In the genomic region with DNA sequence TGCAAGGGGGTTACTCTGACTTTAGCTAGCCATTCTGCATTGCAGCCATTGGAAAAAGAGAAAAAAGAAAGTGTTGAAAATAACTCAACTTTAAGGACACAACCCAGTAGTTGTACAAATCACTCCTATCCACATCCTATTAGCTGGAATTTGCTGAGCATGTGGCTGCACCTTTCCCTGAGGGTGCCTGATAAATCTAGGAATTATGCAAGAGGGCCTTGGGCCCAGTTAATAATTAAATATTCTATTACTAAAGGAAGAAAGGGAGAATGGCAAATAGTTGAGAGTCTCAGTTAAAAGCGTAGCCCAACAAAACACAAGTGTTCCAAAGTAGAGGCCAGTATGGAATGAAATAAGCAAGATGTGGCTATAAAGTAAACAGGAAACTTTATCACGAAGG, we compare ENCODE assay signal across 19 cellular contexts.
"Had no signal": no experiment of that assay in that cellular context is flagged by ENCODE, and none has a peak within 500 bp of the region (broad histone marks: within the 10 kb centered on the region; RNA-seq: fewer than 3 reads in every experiment).

No MANE protein-coding gene starts in this region.

- H3K4me1 ChIP-seq: gastrocnemius medialis, left ventricle myocardium inferior, pancreas, prostate gland, suprapubic skin, tibial nerve had no signal

- ATAC-seq: activated CD4-positive, alpha-beta T cell treated with anti-CD3 and anti-CD28 coated beads for 36 hours; activated CD8-positive, alpha-beta memory T cell treated with anti-CD3 and anti-CD28 coated beads, Interleukin-2, amount 10 ng/mL, durations not matched to agents 7 days and 5 days; activated CD8-positive, alpha-beta T cell treated with anti-CD3 and anti-CD28 coated beads, Interleukin-2, amount 10 ng/mL, durations not matched to agents 7 days and 5 days; activated naive CD4-positive, alpha-beta T cell treated with anti-CD3 and anti-CD28 coated beads, Interleukin-2, amount 50 U/mL, for 72 hours; gastrocnemius medialis had no signal

- DNase-seq: activated CD4-positive, alpha-beta T cell treated with anti-CD3 and anti-CD28 coated beads for 36 hours; activated CD4-positive, CD25-positive, alpha-beta regulatory T cell; activated CD8-positive, alpha-beta memory T cell treated with anti-CD3 and anti-CD28 coated beads, Interleukin-2, amount 10 ng/mL, durations not matched to agents 7 days and 5 days; activated CD8-positive, alpha-beta T cell treated with anti-CD3 and anti-CD28 coated beads, Interleukin-2, amount 10 ng/mL, durations not matched to agents 7 days and 5 days; activated T-cell treated with anti-CD3 and anti-CD28 coated beads, Interleukin-2, amount 50 U/mL, for 48 hours; dermis blood vessel endothelial cell; effector CD4-positive, alpha-beta T cell; gastrocnemius medialis; glutamatergic neuron; left ventricle myocardium inferior; nephron progenitor cell; pancreas; stimulated activated naive CD4-positive, alpha-beta T cell; T-helper 1 cell had no signal

- H3K27me3 ChIP-seq: gastrocnemius medialis, pancreas, suprapubic skin, tibial nerve had no signal

- H3K4me3 ChIP-seq: gastrocnemius medialis, left ventricle myocardium inferior, pancreas, prostate gland, suprapubic skin, tibial nerve had no signal

- H3K9me3 ChIP-seq: gastrocnemius medialis, pancreas, prostate gland had no signal

- H3K27ac ChIP-seq: epithelial cell of prostate, gastrocnemius medialis, left ventricle myocardium inferior, pancreas, prostate gland, suprapubic skin, tibial nerve had no signal

- H3K36me3 ChIP-seq: gastrocnemius medialis, left ventricle myocardium inferior, pancreas, prostate gland, suprapubic skin, tibial nerve had no signal
